8 cellular contexts compared by ENCODE assay signal in genomic region chr1:108561731-108562326, GRCh38. TPM values are rescaled to one million over a fixed set of nuclear protein-coding genes. Genes with fewer than 3 reads are reported as not detected.
DNase-seq lines count a peak whose midpoint lies in the region; ATAC-seq and TF ChIP-seq lines count a peak whose summit lies in the region.

No MANE protein-coding gene starts in this region.

- DNase-seq in AG10803 (ENCODE audit: low read depth): no peak
- peak; percentile 65 to 81 for DNase-seq in NCI-H524 (lab: John Stamatoyannopoulos, UW)
- DNase-seq in activated CD4-positive, alpha-beta T cell treated with anti-CD3 and anti-CD28 coated beads, Interleukin-2, amount 10 ng/mL, durations not matched to agents 24 days and 14 days: peak; percentile 94
- peak; percentile 45 for DNase-seq in dermis blood vessel endothelial cell
- DNase-seq in naive thymus-derived CD4-positive, alpha-beta T cell: peak; percentile 60 to 85 (median 79)
- DNase-seq in stimulated activated naive CD8-positive, alpha-beta T cell treated with anti-CD3 and anti-CD28 coated beads, Interleukin-15, Interleukin-2, amounts not matched to agents 100 U/mL and 50 U/mL, for 24 hours: peak; percentile 87

- H3K27ac Mint-ChIP-seq in activated CD4-positive, alpha-beta T cell treated with anti-CD3 and anti-CD28 coated beads, Interleukin-2, amount 10 ng/mL, durations not matched to agents 24 days and 14 days: no peak overlapping the region
- H3K27ac Mint-ChIP-seq in naive thymus-derived CD4-positive, alpha-beta T cell: peak overlapping the region in 5 of 9 donors; percentile 37 to 89 (median 55)

- peak overlapping the region; percentile 47 for H3K4me3 Mint-ChIP-seq in activated CD4-positive, alpha-beta T cell treated with anti-CD3 and anti-CD28 coated beads, Interleukin-2, amount 10 ng/mL, durations not matched to agents 24 days and 14 days
- H3K4me3 Mint-ChIP-seq in naive thymus-derived CD4-positive, alpha-beta T cell: peak overlapping the region in 9 of 10 donors; percentile 56 to 99 (median 95)

- no peaks in the 10 kb centered on the region for H3K9me3 Mint-ChIP-seq in activated CD4-positive, alpha-beta T cell treated with anti-CD3 and anti-CD28 coated beads, Interleukin-2, amount 10 ng/mL, durations not matched to agents 24 days and 14 days
- no peaks in the 10 kb centered on the region for H3K9me3 Mint-ChIP-seq in naive thymus-derived CD4-positive, alpha-beta T cell

- no peaks in the 10 kb centered on the region for H3K9me3 ChIP-seq in naive thymus-derived CD4-positive, alpha-beta T cell (ENCODE audit: control insufficient read depth in 2 of 3, low read length in 3 of 3)

- H3K27me3 ChIP-seq in naive thymus-derived CD4-positive, alpha-beta T cell (ENCODE audit: control insufficient read depth in 2 of 2, insufficient read depth in 2 of 2, low read length in 2 of 2): no peaks in the 10 kb centered on the region

- H3K36me3 ChIP-seq in naive thymus-derived CD4-positive, alpha-beta T cell (ENCODE audit: control insufficient read depth in 2 of 3, insufficient read depth in 3 of 3, low read length in 3 of 3): no peaks in the 10 kb centered on the region

- H3K27me3 Mint-ChIP-seq in activated CD4-positive, alpha-beta T cell treated with anti-CD3 and anti-CD28 coated beads, Interleukin-2, amount 10 ng/mL, durations not matched to agents 24 days and 14 days: no peaks in the 10 kb centered on the region
- H3K27me3 Mint-ChIP-seq in naive thymus-derived CD4-positive, alpha-beta T cell: no peaks in the 10 kb centered on the region

- H3K4me1 ChIP-seq in naive thymus-derived CD4-positive, alpha-beta T cell (ENCODE audit: control insufficient read depth in 2 of 2, insufficient read depth in 2 of 2, low read length in 2 of 2): peaks cover 21 to 31% of the 10 kb centered on the region in 2 donors

- no peaks in the 10 kb centered on the region for H3K36me3 Mint-ChIP-seq in activated CD4-positive, alpha-beta T cell treated with anti-CD3 and anti-CD28 coated beads, Interleukin-2, amount 10 ng/mL, durations not matched to agents 24 days and 14 days (ENCODE audit: low read depth)
- H3K36me3 Mint-ChIP-seq in naive thymus-derived CD4-positive, alpha-beta T cell: no peaks in the 10 kb centered on the region

- ATAC-seq in GM18868 (IDR thresholded peaks at IDR 0.05; ENCODE audit: unreplicated experiment) (peak; percentile 44), HG03108 (IDR thresholded peaks at IDR 0.05; ENCODE audit: unreplicated experiment) (peak; percentile 46)
- peak; percentile 72 for ATAC-seq in naive thymus-derived CD4-positive, alpha-beta T cell
- ATAC-seq in stimulated activated naive CD8-positive, alpha-beta T cell treated with anti-CD3 and anti-CD28 coated beads, Interleukin-15, Interleukin-2, amounts not matched to agents 100 U/mL and 50 U/mL, for 24 hours: peak; percentile 65

- intact Hi-C loops in activated CD4-positive, alpha-beta T cell treated with anti-CD3 and anti-CD28 coated beads, Interleukin-2, amount 10 ng/mL, durations not matched to agents 24 days and 14 days (cut with micrococcal nuclease): loop anchor here (1.0 to 5.0 kb wide), 7 partner anchors 8 to 360 kb away; partner anchors contain the start of genes PRPF38B, SLC25A24 and STXBP3
- intact Hi-C loops in naive thymus-derived CD4-positive, alpha-beta T cell (cut with micrococcal nuclease): loop anchor here (1.0 to 5.0 kb wide), 13 partner anchors 50 to 780 kb away; partner anchors contain the start of genes SLC25A24 (in 2 of the 2), CLCC1 (in 1 of the 2), ELAPOR1 (in 1 of the 2) and TMEM167B (in 1 of the 2)

- CTCF ChIA-PET in naive thymus-derived CD4-positive, alpha-beta T cell (lab: Charles Lee): interaction anchor here (0.6 to 6.2 kb wide), 14 partner anchors 8 to 551 kb away, joined by 3 to 99 read pairs (median 4); partner anchors contain the start of gene PRPF38B

- no peak overlapping the region for H3K27ac ChIP-seq in naive thymus-derived CD4-positive, alpha-beta T cell (ENCODE audit: low read depth, low read length)

- peak; percentile 33 for TF ChIP-seq CTCF in AG10803 (conservative IDR thresholded peaks at IDR 0.05; ENCODE audit: low read length)

- POLR2A ChIA-PET in naive thymus-derived CD4-positive, alpha-beta T cell (lab: Charles Lee): interaction anchor here (0.7 to 4.6 kb wide), 8 partner anchors 7 to 361 kb away, joined by 3 to 53 read pairs (median 10); partner anchors contain the start of genes HENMT1, PRPF38B and SLC25A24

- H3K4me3 ChIP-seq in AG10803 (ENCODE audit: low read length): peak overlapping the region; percentile 11; the same call in 1 of the 2 replicates
- peak overlapping the region; percentile 63 for H3K4me3 ChIP-seq in naive thymus-derived CD4-positive, alpha-beta T cell (ENCODE audit: low read length)

- peaks cover 30% of the 10 kb centered on the region for H3K4me1 Mint-ChIP-seq in activated CD4-positive, alpha-beta T cell treated with anti-CD3 and anti-CD28 coated beads, Interleukin-2, amount 10 ng/mL, durations not matched to agents 24 days and 14 days
- peaks cover 24 to 38% (median 36%) of the 10 kb centered on the region in 7 donors for H3K4me1 Mint-ChIP-seq in naive thymus-derived CD4-positive, alpha-beta T cell

RNA-seq across cellular contexts. Expression of gene EEIG2, which starts 1.9 kb away (rescaled TPM):
- total RNA-seq in activated CD4-positive, alpha-beta T cell treated with anti-CD3 and anti-CD28 coated beads, Interleukin-2, amount 10 ng/mL, durations not matched to agents 24 days and 14 days: 13.4 and 14.0 TPM in 2 replicates
- 1.5 and 3.0 TPM in 2 replicates for total RNA-seq in dermis blood vessel endothelial cell
- total RNA-seq in naive thymus-derived CD4-positive, alpha-beta T cell: 10 to 100 TPM in 3 of 5 experiments, 1 to 10 TPM in 2; 7.8 to 15.9 (median 10.9) TPM
- under 1 TPM; 0.72 to 0.76 TPM for polyA plus RNA-seq in naive thymus-derived CD4-positive, alpha-beta T cell
